8 cellular contexts compared by ENCODE assay signal in the genomic region with DNA sequence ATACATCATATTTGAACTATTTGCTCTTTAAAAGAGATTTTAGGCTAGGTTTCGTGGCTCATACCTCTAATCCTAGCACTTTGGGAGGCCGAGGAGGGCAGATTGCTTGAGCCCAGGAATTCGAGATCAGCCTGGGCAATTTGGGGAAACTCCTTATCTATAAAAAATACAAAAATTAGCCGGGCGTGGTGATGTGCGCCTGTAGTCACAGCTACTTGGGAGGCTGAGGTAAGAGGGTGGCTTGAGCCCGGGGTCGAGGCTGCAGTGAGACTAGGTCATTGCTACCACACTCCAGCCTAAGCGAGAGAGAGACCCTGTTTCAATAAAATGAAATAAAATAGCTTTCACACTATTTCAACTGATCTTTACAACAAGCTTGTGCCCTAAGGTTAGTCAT. TPM values are rescaled to one million over a fixed set of nuclear protein-coding genes. Genes with fewer than 3 reads are reported as not detected.
A peak's percentile ranks its signal among the peaks of the same experiment; 100 is the strongest.
DNase-seq lines count a peak whose midpoint lies in the region; TF ChIP-seq lines count a peak whose summit lies in the region.

No MANE protein-coding gene starts in this region.

- H3K4me1 Mint-ChIP-seq in activated T-cell treated with anti-CD3 and anti-CD28 coated beads, Interleukin-2, amount 50 U/mL, for 24 hours (ENCODE audit: low read depth), result peaks cover 54% of the 10 kb centered on the region

- TF ChIP-seq RAD21 in liver (IDR thresholded peaks at IDR 0.05), result no peak

- H3K36me3 ChIP-seq in liver (ENCODE audit: control insufficient read depth in 4 of 4, insufficient read depth in 3 of 4, low read depth in 1 of 4, low read length in 3 of 4) (peaks cover 0 to 2% (median 0%) of the 10 kb centered on the region in 4 donors), thyroid gland (peaks cover 0 to under 1% of the 10 kb centered on the region in 2 donors)

- H3K9ac ChIP-seq in liver (ENCODE audit: low read depth in 1 of 2, low read length in 2 of 2), result peak overlapping the region; percentile 78 to 99

- H3K4me3 Mint-ChIP-seq in activated T-cell treated with anti-CD3 and anti-CD28 coated beads, Interleukin-2, amount 50 U/mL, for 24 hours, result peak overlapping the region; percentile 94

- H3K27me3 Mint-ChIP-seq in activated T-cell treated with anti-CD3 and anti-CD28 coated beads, Interleukin-2, amount 50 U/mL, for 24 hours, result no peaks in the 10 kb centered on the region

- WGBS in liver, result 82% methylated on average over 9 of the region's 9 CpGs
- 87% methylated on average over 9 of the region's 9 CpGs for WGBS in thyroid gland, 2 donors

- peaks cover 42% of the 10 kb centered on the region for H3K36me3 Mint-ChIP-seq in activated T-cell treated with anti-CD3 and anti-CD28 coated beads, Interleukin-2, amount 50 U/mL, for 24 hours (ENCODE audit: low read depth)

- H3K9me3 Mint-ChIP-seq in activated T-cell treated with anti-CD3 and anti-CD28 coated beads, Interleukin-2, amount 50 U/mL, for 24 hours, result no peaks in the 10 kb centered on the region

- H3K9me3 ChIP-seq in liver (ENCODE audit: control insufficient read depth in 4 of 4, low read length in 3 of 4) (no peaks in the 10 kb centered on the region), thyroid gland (no peaks in the 10 kb centered on the region)

- DNase-seq in activated T-cell treated with anti-CD3 and anti-CD28 coated beads, Interleukin-2, amount 50 U/mL, for 24 hours, result no peak
- DNase-seq in activated T-cell treated with anti-CD3 and anti-CD28 coated beads, Interleukin-2, amount 50 U/mL, for 48 hours, result no peak
- no peak for DNase-seq in thyroid gland
- no peak for DNase-seq in mucosa of gallbladder (ENCODE audit: low spot score)
- no peak for DNase-seq in HUDEP-2 (lab: John Stamatoyannopoulos, UW; ENCODE audit: unreplicated experiment in 76 of 76)
- no peak for DNase-seq in mesenteric fat pad (ENCODE audit: low spot score)

- no peak for TF ChIP-seq CTCF in liver (IDR thresholded peaks at IDR 0.05; ENCODE audit: low read depth, low read length, missing input control)
- TF ChIP-seq CTCF in thyroid gland (IDR thresholded peaks at IDR 0.05), result no peak

- intact Hi-C loops in thyroid gland (cut with DNase I), result no loop called here

- H3K4me3 ChIP-seq in liver (ENCODE audit: low read depth in 1 of 3, low read length in 3 of 3), result peak overlapping the region; percentile 78 to 99 (median 84)
- H3K4me3 ChIP-seq in thyroid gland (replicated peaks in 1 of 3), result peak overlapping the region in 2 of 3 donors; percentile 22 to 54

- peak overlapping the region; percentile 97 for H3K27ac Mint-ChIP-seq in activated T-cell treated with anti-CD3 and anti-CD28 coated beads, Interleukin-2, amount 50 U/mL, for 24 hours

- no peaks in the 10 kb centered on the region for H3K27me3 ChIP-seq in liver (ENCODE audit: control insufficient read depth in 4 of 4, insufficient read depth in 4 of 4, low read length in 3 of 4)
- H3K27me3 ChIP-seq in thyroid gland, result no peaks in the 10 kb centered on the region

- TF ChIP-seq POLR2A in thyroid gland (IDR thresholded peaks at IDR 0.05), result no peak

- H3K4me1 ChIP-seq in liver (ENCODE audit: control insufficient read depth in 4 of 4, insufficient read depth in 4 of 4, low read length in 3 of 4), result peaks cover 2 to 33% (median 29%) of the 10 kb centered on the region in 4 donors
- H3K4me1 ChIP-seq in thyroid gland, result peaks cover 19 to 28% of the 10 kb centered on the region in 2 donors

- H3K27ac ChIP-seq in angular gyrus (ENCODE audit: low read depth, low read length), result peak overlapping the region; percentile 78
- peak overlapping the region; percentile 61 to 69 for H3K27ac ChIP-seq in liver (ENCODE audit: low read depth in 1 of 2, low read length in 2 of 2)
- H3K27ac ChIP-seq in thyroid gland, result peak overlapping the region; percentile 56 to 89 (median 72)

TF ChIP-seq in liver, 16 proteins besides CTCF, POLR2A, EP300 and RAD21:
- TF ChIP-seq GABPA (IDR thresholded peaks at IDR 0.05 in 1 of 2, conservative IDR thresholded peaks at IDR 0.05 in 1 of 2) (no peak), TAF1 (conservative IDR thresholded peaks at IDR 0.05) (no peak), SP1 (IDR thresholded peaks at IDR 0.05) (no peak), RXRA (IDR thresholded peaks at IDR 0.05) (no peak), JUND (IDR thresholded peaks at IDR 0.05) (no peak), FOXA1 (IDR thresholded peaks at IDR 0.05) (no peak)
- TF ChIP-seq, protein P1, sequence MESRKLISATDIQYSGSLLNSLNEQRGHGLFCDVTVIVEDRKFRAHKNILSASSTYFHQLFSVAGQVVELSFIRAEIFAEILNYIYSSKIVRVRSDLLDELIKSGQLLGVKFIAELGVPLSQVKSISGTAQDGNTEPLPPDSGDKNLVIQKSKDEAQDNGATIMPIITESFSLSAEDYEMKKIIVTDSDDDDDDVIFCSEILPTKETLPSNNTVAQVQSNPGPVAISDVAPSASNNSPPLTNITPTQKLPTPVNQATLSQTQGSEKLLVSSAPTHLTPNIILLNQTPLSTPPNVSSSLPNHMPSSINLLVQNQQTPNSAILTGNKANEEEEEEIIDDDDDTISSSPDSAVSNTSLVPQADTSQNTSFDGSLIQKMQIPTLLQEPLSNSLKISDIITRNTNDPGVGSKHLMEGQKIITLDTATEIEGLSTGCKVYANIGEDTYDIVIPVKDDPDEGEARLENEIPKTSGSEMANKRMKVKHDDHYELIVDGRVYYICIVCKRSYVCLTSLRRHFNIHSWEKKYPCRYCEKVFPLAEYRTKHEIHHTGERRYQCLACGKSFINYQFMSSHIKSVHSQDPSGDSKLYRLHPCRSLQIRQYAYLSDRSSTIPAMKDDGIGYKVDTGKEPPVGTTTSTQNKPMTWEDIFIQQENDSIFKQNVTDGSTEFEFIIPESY (IDR thresholded peaks at IDR 0.05), result no peak
- TF ChIP-seq, protein P2, sequence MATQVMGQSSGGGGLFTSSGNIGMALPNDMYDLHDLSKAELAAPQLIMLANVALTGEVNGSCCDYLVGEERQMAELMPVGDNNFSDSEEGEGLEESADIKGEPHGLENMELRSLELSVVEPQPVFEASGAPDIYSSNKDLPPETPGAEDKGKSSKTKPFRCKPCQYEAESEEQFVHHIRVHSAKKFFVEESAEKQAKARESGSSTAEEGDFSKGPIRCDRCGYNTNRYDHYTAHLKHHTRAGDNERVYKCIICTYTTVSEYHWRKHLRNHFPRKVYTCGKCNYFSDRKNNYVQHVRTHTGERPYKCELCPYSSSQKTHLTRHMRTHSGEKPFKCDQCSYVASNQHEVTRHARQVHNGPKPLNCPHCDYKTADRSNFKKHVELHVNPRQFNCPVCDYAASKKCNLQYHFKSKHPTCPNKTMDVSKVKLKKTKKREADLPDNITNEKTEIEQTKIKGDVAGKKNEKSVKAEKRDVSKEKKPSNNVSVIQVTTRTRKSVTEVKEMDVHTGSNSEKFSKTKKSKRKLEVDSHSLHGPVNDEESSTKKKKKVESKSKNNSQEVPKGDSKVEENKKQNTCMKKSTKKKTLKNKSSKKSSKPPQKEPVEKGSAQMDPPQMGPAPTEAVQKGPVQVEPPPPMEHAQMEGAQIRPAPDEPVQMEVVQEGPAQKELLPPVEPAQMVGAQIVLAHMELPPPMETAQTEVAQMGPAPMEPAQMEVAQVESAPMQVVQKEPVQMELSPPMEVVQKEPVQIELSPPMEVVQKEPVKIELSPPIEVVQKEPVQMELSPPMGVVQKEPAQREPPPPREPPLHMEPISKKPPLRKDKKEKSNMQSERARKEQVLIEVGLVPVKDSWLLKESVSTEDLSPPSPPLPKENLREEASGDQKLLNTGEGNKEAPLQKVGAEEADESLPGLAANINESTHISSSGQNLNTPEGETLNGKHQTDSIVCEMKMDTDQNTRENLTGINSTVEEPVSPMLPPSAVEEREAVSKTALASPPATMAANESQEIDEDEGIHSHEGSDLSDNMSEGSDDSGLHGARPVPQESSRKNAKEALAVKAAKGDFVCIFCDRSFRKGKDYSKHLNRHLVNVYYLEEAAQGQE (IDR thresholded peaks at IDR 0.05), result no peak

RNA-seq across cellular contexts. Expression of a gene that starts 0.5 kb away (rescaled TPM):
- total RNA-seq in liver (10 to 100 TPM; 12.5 to 14.7 TPM), thyroid gland (10 to 100 TPM in 3 of 4 donors, 1 to 10 TPM in 1; 9.2 to 31.8 (median 25.2) TPM), mucosa of gallbladder (26.2 TPM), mesenteric fat pad (38.8 TPM)
- 10 to 100 TPM; 27.1 to 57.3 TPM for polyA plus RNA-seq in liver

RNA-seq across cellular contexts. Expression of a gene that starts 2.4 kb away (rescaled TPM):
- 10 to 100 TPM in 1 of 2 donors, 1 to 10 TPM in 1; 8.7 to 10.3 TPM for total RNA-seq in liver
- 1 to 10 TPM; 3.0 to 3.6 TPM for polyA plus RNA-seq in liver
- total RNA-seq in thyroid gland, result 10 to 100 TPM; 13.6 to 20.1 (median 15.3) TPM
- 11.1 TPM for total RNA-seq in mucosa of gallbladder
- total RNA-seq in mesenteric fat pad, result 20.1 TPM
